ENCODE assay signal across 18 cellular contexts in the genomic region with DNA sequence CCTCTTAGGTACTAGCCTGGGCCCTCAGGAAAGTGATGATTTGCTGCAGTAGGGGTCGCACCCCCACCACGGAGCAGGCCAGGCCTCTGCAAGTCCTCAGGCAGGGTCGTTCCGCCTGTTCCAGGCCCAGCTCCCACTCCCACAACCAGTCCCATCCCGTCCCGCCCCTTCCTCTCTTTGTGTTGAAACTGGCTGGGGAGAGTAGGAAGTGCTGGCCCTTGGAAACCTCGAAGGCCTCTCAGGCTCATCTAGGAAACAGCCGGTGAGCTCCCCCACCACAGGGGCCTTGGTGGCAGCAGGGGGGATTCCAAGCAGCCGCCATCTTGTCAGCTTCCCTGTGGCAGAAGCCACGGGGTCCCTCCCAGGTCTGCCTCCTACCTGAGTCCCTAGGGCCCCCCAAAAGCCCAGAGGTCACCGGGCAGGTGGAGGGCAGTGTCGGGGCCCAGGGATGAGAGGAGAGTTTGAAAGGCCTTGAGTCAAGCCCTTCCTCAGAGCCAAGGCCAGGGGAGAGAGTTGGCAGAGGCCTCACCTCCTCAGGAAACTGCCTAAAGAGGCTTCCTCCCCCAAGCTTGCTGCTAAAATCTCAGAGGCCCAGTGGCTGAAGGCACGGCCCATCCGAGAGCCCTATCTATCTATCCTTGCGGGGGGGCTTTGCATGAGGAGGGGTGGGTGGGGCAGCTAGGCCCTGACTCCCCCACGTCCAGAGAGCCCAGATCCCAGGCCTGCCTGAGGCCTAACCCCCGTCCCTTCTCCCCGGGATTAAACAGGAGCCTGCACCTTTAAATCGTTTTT. TPM values are rescaled to one million over a fixed set of nuclear protein-coding genes. Genes with fewer than 3 reads are reported as not detected.
DNase-seq lines count a peak whose midpoint lies in the region; ATAC-seq, FAIRE-seq and TF ChIP-seq lines count a peak whose summit lies in the region.
"Had no signal": no experiment of that assay in that cellular context is flagged by ENCODE, and none has a peak within 500 bp of the region (broad histone marks: within the 10 kb centered on the region; RNA-seq: fewer than 3 reads in every experiment).

No MANE protein-coding gene starts in this region.

- H3K4me2 ChIP-seq in GM23338 (no peak overlapping the region), osteoblast (ENCODE audit: insufficient read depth, low read length) (no peak overlapping the region)
- H3K4me2 ChIP-seq: smooth muscle cell had no signal

- H3K27ac Mint-ChIP-seq in GM23338 = 0 out of 2 replicates have a peak overlapping the region, but pooled peaks have one; percentile 23
- H3K27ac Mint-ChIP-seq in endothelial cell (ENCODE audit: unreplicated experiment) = peak overlapping the region; percentile 96

- H3K27me3 ChIP-seq in GM23338 (ENCODE audit: insufficient read depth) (no peaks in the 10 kb centered on the region), osteoblast (ENCODE audit: insufficient read depth, low read length) (no peaks in the 10 kb centered on the region)
- H3K27me3 ChIP-seq: left lung had no signal

- H2AFZ ChIP-seq in GM23338 (no peak overlapping the region), osteoblast (ENCODE audit: low read length) (no peak overlapping the region)

- H3K79me2 ChIP-seq in GM23338 (replicated peaks; ENCODE audit: insufficient read depth) = no peaks in the 10 kb centered on the region
- no peaks in the 10 kb centered on the region for H3K79me2 ChIP-seq in osteoblast (ENCODE audit: insufficient read depth, low read length)

- peaks cover 9% of the 10 kb centered on the region; the same call in 2 of the 3 replicates for H3K9me3 Mint-ChIP-seq in GM23338
- H3K9me3 Mint-ChIP-seq in endothelial cell (ENCODE audit: unreplicated experiment) = no peaks in the 10 kb centered on the region

- H3K27me3 Mint-ChIP-seq in GM23338 (ENCODE audit: insufficient read depth, low read depth, poor library complexity) = peaks cover 13% of the 10 kb centered on the region
- H3K27me3 Mint-ChIP-seq in endothelial cell (ENCODE audit: unreplicated experiment) = peaks cover 15% of the 10 kb centered on the region

- H3K4me3 ChIP-seq in GM23338 = no peak overlapping the region
- no peak overlapping the region for H3K4me3 ChIP-seq in kidney (ENCODE audit: low read length in 2 of 2)
- H3K4me3 ChIP-seq in osteoblast (ENCODE audit: insufficient read depth, low read length) = no peak overlapping the region
- no peak overlapping the region for H3K4me3 ChIP-seq in foreskin fibroblast (ENCODE audit: low read depth in 1 of 2, low read length in 2 of 2)
- H3K4me3 ChIP-seq: left lung, SJCRH30, smooth muscle cell, thoracic aorta had no signal

- TF ChIP-seq CTCF in GM23338 (conservative IDR thresholded peaks at IDR 0.05; ENCODE audit: low read depth in 2 of 2) (peak in 1 of 2 experiments; percentile 45; a peak in 2 of 4 replicates), endothelial cell (IDR thresholded peaks at IDR 0.05; ENCODE audit: unreplicated experiment) (no peak), kidney (IDR thresholded peaks at IDR 0.05; ENCODE audit: borderline replicate concordance, extremely low read depth, insufficient read depth) (no peak), osteoblast (IDR thresholded peaks at IDR 0.05; ENCODE audit: extremely low read depth, low read depth, low read length) (no peak), foreskin fibroblast (IDR thresholded peaks at IDR 0.05; ENCODE audit: low read depth, low read length) (no peak)

- peaks cover 16% of the 10 kb centered on the region for H3K4me1 Mint-ChIP-seq in GM23338
- peaks cover 41% of the 10 kb centered on the region for H3K4me1 Mint-ChIP-seq in endothelial cell (ENCODE audit: unreplicated experiment)

- peaks cover 15% of the 10 kb centered on the region for H3K4me1 ChIP-seq in GM23338 (ENCODE audit: insufficient read depth)
- no peaks in the 10 kb centered on the region for H3K4me1 ChIP-seq in kidney (ENCODE audit: control insufficient read depth in 1 of 2, insufficient read depth in 1 of 2, low read depth in 1 of 2, low read length in 2 of 2)
- H3K4me1 ChIP-seq in osteoblast (ENCODE audit: insufficient read depth, low read length) = no peaks in the 10 kb centered on the region

- H3F3A ChIP-seq in GM23338 (replicated peaks; ENCODE audit: low read depth) = 0 out of 2 replicates have a peak, but pooled peaks cover 2% of the 10 kb centered on the region

- peak; percentile 43 for DNase-seq in GM23338 (ENCODE audit: low spot score)
- DNase-seq in endothelial cell (ENCODE audit: low spot score) = peak; percentile 74
- peak; percentile 57 for DNase-seq in kidney
- DNase-seq in osteoblast (ENCODE audit: insufficient read length, low spot score, missing footprints) = peak; percentile 80
- DNase-seq in foreskin fibroblast = no peak
- DNase-seq in activated CD4-positive, CD25-positive, alpha-beta regulatory T cell treated with anti-CD3 and anti-CD28 coated beads, Interleukin-2, amount 50 U/mL, for 72 hours = no peak
- DNase-seq in H4 (ENCODE audit: low spot score) = no peak
- DNase-seq: activated effector memory CD4-positive, alpha-beta T cell treated with Interleukin-2 at 50 U/mL for 16 hours; DMS153; hypothalamus; NCI-H1417; NCI-H2171; SJCRH30; T-helper 9 cell had no signal

- H3K4me3 Mint-ChIP-seq in GM23338 (no peak overlapping the region; the same call in 2 of the 3 replicates), endothelial cell (ENCODE audit: unreplicated experiment) (peak overlapping the region; percentile 76)

- H3K36me3 ChIP-seq in GM23338 (ENCODE audit: insufficient read depth) (no peaks in the 10 kb centered on the region), kidney (ENCODE audit: control insufficient read depth in 1 of 2, insufficient read depth in 2 of 2, low read length in 2 of 2) (peaks cover 6 to 15% of the 10 kb centered on the region in 2 donors), osteoblast (ENCODE audit: insufficient read depth, low read length) (no peaks in the 10 kb centered on the region)
- H3K36me3 ChIP-seq: SJCRH30, thoracic aorta had no signal

- intact Hi-C loops in kidney (cut with DNase I) = no loop called here

- H3K9me2 ChIP-seq in GM23338 (ENCODE audit: insufficient read depth) = no peaks in the 10 kb centered on the region

- H3K36me3 Mint-ChIP-seq in GM23338 (ENCODE audit: low read depth) = peaks cover 15% of the 10 kb centered on the region; the same call in 2 of the 3 replicates
- H3K36me3 Mint-ChIP-seq in endothelial cell (ENCODE audit: low read depth, unreplicated experiment) = peaks cover 15% of the 10 kb centered on the region

- no peaks in the 10 kb centered on the region for H3K9me3 ChIP-seq in kidney (ENCODE audit: control insufficient read depth in 1 of 2, low read length in 2 of 2)
- H3K9me3 ChIP-seq in osteoblast (ENCODE audit: low read depth, low read length) = no peaks in the 10 kb centered on the region
- H3K9me3 ChIP-seq: left lung, SJCRH30, thoracic aorta had no signal

- ATAC-seq in GM23338 (peak; percentile 69), GM18909 (IDR thresholded peaks at IDR 0.05; ENCODE audit: poor library complexity, unreplicated experiment) (no peak)

- H4K20me1 ChIP-seq in GM23338 (replicated peaks; ENCODE audit: insufficient read depth) (no peaks in the 10 kb centered on the region), osteoblast (ENCODE audit: insufficient read depth, low read length) (no peaks in the 10 kb centered on the region)

- H3K9ac ChIP-seq in kidney (ENCODE audit: low read length in 2 of 2) = no peak overlapping the region

- FAIRE-seq in kidney (lab: Jason Lieb, UNC) = no peak

- peak overlapping the region; percentile 55; the same call in 1 of the 2 replicates for H3K27ac ChIP-seq in GM23338 (ENCODE audit: low read depth)
- H3K27ac ChIP-seq in kidney (ENCODE audit: low read depth in 2 of 2, low read length in 2 of 2) = no peak overlapping the region
- H3K27ac ChIP-seq in osteoblast (ENCODE audit: low read depth, low read length) = no peak overlapping the region
- H3K27ac ChIP-seq: SJCRH30, thoracic aorta had no signal

TF ChIP-seq in GM23338, 12 proteins besides CTCF, POLR2A, EP300 and RAD21 (continues in another document):
- no peak for TF ChIP-seq EZH2 (IDR thresholded peaks at IDR 0.05; ENCODE audit: low read depth, unreplicated experiment)

RNA-seq across cellular contexts. Expression of a gene that starts 22.2 kb away (rescaled TPM):
- 72.4 and 79.1 TPM in 2 replicates for total RNA-seq in GM23338 (2014; rRNA removed; shearing (Covaris generic))
- 10.9 and 11.5 TPM in 2 replicates for polyA plus RNA-seq in GM23338 (2016; fragmentation: Nextera tagmentation; extraction: Ambion mirVana)
- 97.8 TPM for total RNA-seq in endothelial cell (ENCODE audit: unreplicated experiment)
- 31.4 TPM for total RNA-seq in kidney
- 19.1 TPM for polyA plus RNA-seq in kidney (ENCODE audit: insufficient read depth, low read depth, low replicate concordance)
- 7.7 and 9.4 TPM in 2 replicates for total RNA-seq in osteoblast
- total RNA-seq in H4 (2014; rRNA removed; shearing (Covaris generic)) = 1.6 and 2.0 TPM in 2 replicates

RNA-seq across cellular contexts. Expression of a gene that starts 46.5 kb away (rescaled TPM):
- total RNA-seq in GM23338 (2014; rRNA removed; shearing (Covaris generic)) = 102 and 118 TPM in 2 replicates
- polyA plus RNA-seq in GM23338 (2016; fragmentation: Nextera tagmentation; extraction: Ambion mirVana) (67.1 and 79.6 TPM in 2 replicates), kidney (ENCODE audit: insufficient read depth, low read depth, low replicate concordance) (18.3 TPM)
- total RNA-seq in endothelial cell (ENCODE audit: unreplicated experiment) (79.5 TPM), kidney (32.8 TPM), osteoblast (17.7 and 19.2 TPM in 2 replicates)
- total RNA-seq in H4 (2014; rRNA removed; shearing (Covaris generic)) = 28.6 and 30.5 TPM in 2 replicates

RNA-seq across cellular contexts. Expression of a gene that starts 47.3 kb away (rescaled TPM):
- 4.3 and 10.0 TPM in 2 replicates for total RNA-seq in GM23338 (2014; rRNA removed; shearing (Covaris generic))
- polyA plus RNA-seq in GM23338 (2016; fragmentation: Nextera tagmentation; extraction: Ambion mirVana) (1.4 and 1.7 TPM in 2 replicates), kidney (ENCODE audit: insufficient read depth, low read depth, low replicate concordance) (2.9 TPM)
- total RNA-seq in endothelial cell (ENCODE audit: unreplicated experiment) (16.1 TPM), kidney (10.9 TPM), osteoblast (4.3 and 5.6 TPM in 2 replicates)
- 1.1 and 1.5 TPM in 2 replicates for total RNA-seq in H4 (2014; rRNA removed; shearing (Covaris generic))

Comparison
In these comparisons a context has a peak if more than half of its experiments do, and no peak if none do; other contexts are left out.
1. DNase-seq: peak in GM23338 (single experiment), endothelial cell (single experiment), kidney (single experiment) and osteoblast (single experiment); none in foreskin fibroblast (0 of 2), activated CD4-positive, CD25-positive, alpha-beta regulatory T cell treated with anti-CD3 and anti-CD28 coated beads, Interleukin-2, amount 50 U/mL, for 72 hours (single experiment) and H4 (single experiment).